ENCODE assay signal across 25 cellular contexts in genomic region chr10:33965795-33966581, GRCh38.
DNase-seq lines count a peak whose midpoint lies in the region; ATAC-seq, FAIRE-seq and TF ChIP-seq lines count a peak whose summit lies in the region.
"Had no signal": no experiment of that assay in that cellular context is flagged by ENCODE, and none has a peak within 500 bp of the region (broad histone marks: within the 10 kb centered on the region; RNA-seq: fewer than 3 reads in every experiment).

No MANE protein-coding gene starts in this region.

- no TSS peak for BruUV-seq in GM12878 (replicated peaks; lab: Mats Ljungman, UMichigan)

- DNase-seq in right cardiac atrium, result peak in 2 of 3 donors; percentile 29 to 66
- DNase-seq in cardiac septum (ENCODE audit: low spot score), result no peak
- peak; percentile 65 for DNase-seq in MV-4-11 (lab: John Stamatoyannopoulos, UW)
- no peak for DNase-seq in GM12878 (ENCODE audit: low read depth, low spot score)
- DNase-seq in thyroid gland, result peak; percentile 11 to 16
- DNase-seq in NCI-H2227 (lab: John Stamatoyannopoulos, UW; ENCODE audit: unreplicated experiment), result no peak
- DNase-seq in D721Med (ENCODE audit: insufficient read length, low spot score), result no peak
- no peak for DNase-seq in NCI-H1105 treated with DMSO at 0.1 percent for 48 hours (lab: John Stamatoyannopoulos, UW)
- DNase-seq: activated CD4-positive, alpha-beta T cell treated with anti-CD3 and anti-CD28 coated beads for 48 hours; mesenchymal stem cell; NCI-H1436; NCI-H2081; NCI-H345; NCI-H748 treated with DMSO at 0.1 percent for 48 hours; stimulated activated naive B cell treated with anti-CD40 and anti-IgM and Interleukin-4, amounts not matched to agents 10 μg/mL and 1 μg/mL and 100 μg/mL, for 72 hours; substantia nigra; T-helper 9 cell had no signal

- ATAC-seq in right cardiac atrium (no peak), GM12878 (peak; percentile 71)
- ATAC-seq: activated naive CD4-positive, alpha-beta T cell treated with anti-CD3 and anti-CD28 coated beads, Interleukin-2, amount 50 U/mL, for 72 hours; SK-N-SH treated with all-trans-retinoic acid at 6 μM for 48 hours; stimulated activated naive B cell treated with anti-CD40 and anti-IgM and Interleukin-4, amounts not matched to agents 10 μg/mL and 1 μg/mL and 100 μg/mL, for 72 hours had no signal

- no peaks in the 10 kb centered on the region for H4K20me1 ChIP-seq in GM12878 (ENCODE audit: control insufficient read depth, insufficient read depth)

- no peaks in the 10 kb centered on the region for H3K36me3 ChIP-seq in GM12878 (ENCODE audit: control insufficient read depth in 2 of 2, insufficient read depth in 2 of 2, low read length in 1 of 2)
- no peaks in the 10 kb centered on the region for H3K36me3 ChIP-seq in thyroid gland
- H3K36me3 ChIP-seq: breast epithelium, HAP-1, ovary, upper lobe of left lung had no signal

- intact Hi-C loops in right cardiac atrium (cut with DNase I) (no loop called here), cardiac septum (cut with DNase I) (no loop called here), GM12878 (cut with micrococcal nuclease; ENCODE audit: unreplicated experiment) (no loop called here), thyroid gland (cut with DNase I) (no loop called here)

- WGBS in right cardiac atrium, result 82% methylated on average over 6 of the region's 6 CpGs
- under 1% methylated on average over 6 of the region's 6 CpGs for WGBS in GM12878 (ENCODE audit: insufficient coverage, insufficient replicate concordance, low lambda C conversion rate, missing lambda C conversion rate)
- WGBS in thyroid gland, 2 donors, result 83 to 86% methylated on average over 6 of the region's 6 CpGs

- POLR2A ChIA-PET in GM12878 (lab: Charles Lee), result no interaction called here

- CTCF ChIA-PET in GM12878 (lab: Yijun Ruan, JAX), result no interaction called here

- RAD21 ChIA-PET in GM12878 (lab: Charles Lee; ENCODE audit: unreplicated experiment), result no interaction called here

- H3K4me1 ChIP-seq in right cardiac atrium (ENCODE audit: control insufficient read depth, insufficient read depth, low read length), result no peaks in the 10 kb centered on the region
- no peaks in the 10 kb centered on the region for H3K4me1 ChIP-seq in GM12878 (ENCODE audit: control insufficient read depth, insufficient read depth, low read length)
- no peaks in the 10 kb centered on the region for H3K4me1 ChIP-seq in thyroid gland
- H3K4me1 ChIP-seq: breast epithelium, HAP-1, upper lobe of left lung had no signal

- SMC1A ChIA-PET in GM12878 (lab: Charles Lee; ENCODE audit: uncharacterized antibody, unreplicated experiment), result interaction anchor here (1.0 kb wide), 1 partner anchor 168 kb away, joined by 3 read pairs; no protein-coding TSS in a partner anchor

- TF ChIP-seq POLR2A in GM12878 (IDR thresholded peaks at IDR 0.05; ENCODE audit: low read depth, low read length) (no peak), thyroid gland (IDR thresholded peaks at IDR 0.05) (no peak)

- TF ChIP-seq CTCF in GM12878 (IDR thresholded peaks at IDR 0.05 in 2 of 3, conservative IDR thresholded peaks at IDR 0.05 in 1 of 3; ENCODE audit: control insufficient read depth in 2 of 3, extremely low read depth in 1 of 3, insufficient read depth in 1 of 3, low read depth in 3 of 3, low read length in 3 of 3) (no peak), thyroid gland (IDR thresholded peaks at IDR 0.05) (no peak), D721Med (IDR thresholded peaks at IDR 0.05; ENCODE audit: insufficient read depth, missing control alignments) (no peak)

- no peaks in the 10 kb centered on the region for H3K79me2 ChIP-seq in GM12878 (ENCODE audit: control insufficient read depth, insufficient read depth, low read length)

- no peak overlapping the region for H2AFZ ChIP-seq in GM12878 (ENCODE audit: control insufficient read depth, low read depth, low read length)

- in situ Hi-C loops in GM12878 (cut with MboI), result no loop called here

- H3K4me3 ChIP-seq in right cardiac atrium (ENCODE audit: low read length) (no peak overlapping the region), GM12878 (no peak overlapping the region), thyroid gland (replicated peaks in 1 of 3) (no peak overlapping the region)
- H3K4me3 ChIP-seq: breast epithelium, HAP-1, ovary, skin epidermis, upper lobe of left lung had no signal

- no peak for TF ChIP-seq EP300 in GM12878 (IDR thresholded peaks at IDR 0.05; ENCODE audit: borderline replicate concordance in 1 of 2, control insufficient read depth in 1 of 2, low read depth in 2 of 2, low read length in 2 of 2)

- FAIRE-seq in GM12878 (lab: Jason Lieb, UNC) (no peak), D721Med (lab: Jason Lieb, UNC) (no peak)
- FAIRE-seq: frontal cortex had no signal

- H3K27me3 ChIP-seq in right cardiac atrium (ENCODE audit: control insufficient read depth, insufficient read depth) (no peaks in the 10 kb centered on the region), GM12878 (replicated peaks in 1 of 2; ENCODE audit: control insufficient read depth in 2 of 2, insufficient read depth in 2 of 2, low read length in 1 of 2) (no peaks in the 10 kb centered on the region), thyroid gland (no peaks in the 10 kb centered on the region)
- H3K27me3 ChIP-seq: breast epithelium, ovary, upper lobe of left lung had no signal

- H3K9ac ChIP-seq in GM12878 (ENCODE audit: control insufficient read depth, insufficient read depth, low read length), result no peak overlapping the region

- no peak overlapping the region for H3K4me2 ChIP-seq in GM12878 (ENCODE audit: control insufficient read depth, insufficient read depth)

- H3K27ac ChIP-seq in right cardiac atrium (ENCODE audit: low read length), result no peak overlapping the region
- no peak overlapping the region for H3K27ac ChIP-seq in GM12878 (ENCODE audit: control insufficient read depth, insufficient read depth)
- H3K27ac ChIP-seq in thyroid gland, result no peak overlapping the region
- H3K27ac ChIP-seq: breast epithelium, ovary, skin epidermis, upper lobe of left lung had no signal

- no peak for TF ChIP-seq RAD21 in GM12878 (IDR thresholded peaks at IDR 0.05; ENCODE audit: insufficient read depth, low read depth, low read length)

- H3K9me3 ChIP-seq in right cardiac atrium (ENCODE audit: control insufficient read depth, low read length) (no peaks in the 10 kb centered on the region), GM12878 (replicated peaks; ENCODE audit: control insufficient read depth, insufficient read depth, low read length) (no peaks in the 10 kb centered on the region), thyroid gland (no peaks in the 10 kb centered on the region)
- H3K9me3 ChIP-seq: breast epithelium, HAP-1, ovary, upper lobe of left lung had no signal

TF ChIP-seq in GM12878, 131 proteins besides CTCF, POLR2A, EP300 and RAD21:
- TF ChIP-seq SRF (IDR thresholded peaks at IDR 0.05; ENCODE audit: low read depth in 2 of 2, low read length in 2 of 2) (no peak), ELK1 (IDR thresholded peaks at IDR 0.05; ENCODE audit: low read depth, low read length) (no peak), RUNX3 (IDR thresholded peaks at IDR 0.05; ENCODE audit: low read length) (no peak), PKNOX1 (IDR thresholded peaks at IDR 0.05) (no peak), RBBP5 (conservative IDR thresholded peaks at IDR 0.05) (no peak), SREBF2 (IDR thresholded peaks at IDR 0.05; ENCODE audit: low read length) (no peak), SIN3A (IDR thresholded peaks at IDR 0.05; ENCODE audit: low read depth, low read length) (no peak), POU2F2 (IDR thresholded peaks at IDR 0.05; ENCODE audit: borderline replicate concordance, low read depth, low read length) (no peak), IKZF1 (conservative IDR thresholded peaks at IDR 0.05) (no peak), GATAD2B (conservative IDR thresholded peaks at IDR 0.05; ENCODE audit: low read depth) (no peak)

Comparison
In these comparisons a context has a peak if more than half of its experiments do, and no peak if none do; other contexts are left out.
1. DNase-seq: peak in right cardiac atrium (2 of 3), MV-4-11 (single experiment) and thyroid gland (2 of 2); none in cardiac septum (single experiment), GM12878 (single experiment), NCI-H2227 (single experiment), D721Med (single experiment) and NCI-H1105 treated with DMSO at 0.1 percent for 48 hours (single experiment).